Comparison of ENCODE assay signal across 38 cellular contexts in the genomic region with DNA sequence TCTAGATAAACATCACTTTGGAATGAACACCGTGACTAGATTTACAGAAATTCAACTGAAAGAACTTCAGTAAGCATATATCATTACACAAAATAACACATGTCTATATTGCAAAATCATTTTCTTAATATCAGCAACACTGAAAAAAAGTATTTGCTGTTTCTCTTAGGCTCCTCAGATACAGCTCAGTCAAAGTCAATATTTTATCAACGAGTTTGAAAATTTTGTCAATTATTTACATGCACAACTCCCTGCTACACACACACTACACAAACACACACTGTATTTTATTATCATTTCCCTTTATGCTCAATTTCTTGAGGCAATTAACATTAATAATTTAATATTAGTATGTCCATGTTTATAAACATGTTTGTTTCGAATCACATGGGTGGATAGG. TPM values are rescaled to one million over a fixed set of nuclear protein-coding genes. Genes with fewer than 3 reads are reported as not detected.
"Had no signal": no experiment of that assay in that cellular context is flagged by ENCODE, and none has a peak within 500 bp of the region (broad histone marks: within the 10 kb centered on the region; RNA-seq: fewer than 3 reads in every experiment).

No MANE protein-coding gene starts in this region.

- DNase-seq: activated effector memory CD4-positive, alpha-beta T cell treated with anti-CD3 and anti-CD28 coated beads, Interleukin-2, amount 50 U/mL, for 16 hours; activated effector memory CD4-positive, alpha-beta T cell treated with Interleukin-2 at 50 U/mL for 16 hours; activated gamma-delta T cell; activated gamma-delta T cell treated with Interleukin-2 at 50 U/mL for 16 hours; activated naive CD4-positive, alpha-beta T cell; activated naive CD4-positive, alpha-beta T cell treated with anti-CD3 and anti-CD28 coated beads for 36 hours; activated naive CD4-positive, alpha-beta T cell treated with anti-CD3 and anti-CD28 coated beads, Interleukin-2, amount 10 ng/mL, durations not matched to agents 7 days and 5 days; activated naive CD4-positive, alpha-beta T cell treated with anti-CD3 and anti-CD28 coated beads, Interleukin-2, amount 50 U/mL, for 16 hours; activated naive CD4-positive, alpha-beta T cell treated with Interleukin-2 at 50 U/mL for 16 hours; activated naive CD8-positive, alpha-beta T cell treated with anti-CD3 and anti-CD28 coated beads for 36 hours; activated naive CD8-positive, alpha-beta T cell treated with anti-CD3 and anti-CD28 coated beads, Interleukin-2, amount 10 ng/mL, durations not matched to agents 7 days and 5 days; activated naive CD8-positive, alpha-beta T cell treated with anti-CD3 and anti-CD28 coated beads, Interleukin-2, amount 50 U/mL, for 24 hours; activated T-cell treated with anti-CD3 and anti-CD28 coated beads, Interleukin-2, amount 50 U/mL, for 1 hour; activated T-cell treated with anti-CD3 and anti-CD28 coated beads, Interleukin-2, amount 50 U/mL, for 24 hours; activated T-cell treated with anti-CD3 and anti-CD28 coated beads, Interleukin-2, amount 50 U/mL, for 4 hours; activated T-cell treated with anti-CD3 and anti-CD28 coated beads, Interleukin-2, amount 50 U/mL, for 48 hours; activated T-cell treated with anti-CD3 and anti-CD28 coated beads, Interleukin-2, amount 50 U/mL, for 72 hours; adrenal gland; amniotic stem cell; amygdala; anterior cingulate cortex; aorta; body of pancreas; brain microvascular endothelial cell; caudate nucleus; central memory CD4-positive, alpha-beta T cell; cerebellar nuclear complex had no signal

- H3K4me1 ChIP-seq: adrenal gland, ascending aorta, body of pancreas, breast epithelium had no signal

- ATAC-seq: activated naive CD4-positive, alpha-beta T cell treated with anti-CD3 and anti-CD28 coated beads, Interleukin-2, amount 50 U/mL, for 72 hours; activated naive CD8-positive, alpha-beta T cell treated with anti-CD3 and anti-CD28 coated beads, Interleukin-2, amount 50 U/mL, for 24 hours; activated T-cell treated with anti-CD3 and anti-CD28 coated beads, Interleukin-2, amount 50 U/mL, for 4 hours; activated T-cell treated with anti-CD3 and anti-CD28 coated beads, Interleukin-2, amount 50 U/mL, for 72 hours; activated T-helper 17 cell treated with anti-CD3 and anti-CD28 coated beads, Interleukin-2, amount 50 U/mL, for 72 hours; body of pancreas had no signal

- FAIRE-seq: astrocyte, bronchial epithelial cell had no signal

- H3K27me3 ChIP-seq: adrenal gland, ascending aorta, body of pancreas, brain microvascular endothelial cell, breast epithelium, cardiac muscle cell had no signal

- H3K36me3 ChIP-seq: adrenal gland, ascending aorta, brain microvascular endothelial cell, breast epithelium, cardiac muscle cell had no signal

- H3K9me3 ChIP-seq: adrenal gland, ascending aorta, body of pancreas, breast epithelium had no signal

- H3K27ac ChIP-seq: adrenal gland, ascending aorta, body of pancreas, brain microvascular endothelial cell, breast epithelium, cardiac muscle cell had no signal

- H3K4me3 ChIP-seq: adrenal gland, ascending aorta, body of pancreas, breast epithelium, cardiac muscle cell had no signal

RNA-seq across cellular contexts. Expression of gene PZP, which starts 3.8 kb away (rescaled TPM):
- total RNA-seq: activated naive CD4-positive, alpha-beta T cell treated with anti-CD3 and anti-CD28 coated beads for 36 hours; activated naive CD4-positive, alpha-beta T cell treated with anti-CD3 and anti-CD28 coated beads, Interleukin-2, amount 50 U/mL, for 72 hours; activated naive CD8-positive, alpha-beta T cell treated with anti-CD3 and anti-CD28 coated beads for 36 hours; activated naive CD8-positive, alpha-beta T cell treated with anti-CD3 and anti-CD28 coated beads, Interleukin-2, amount 10 ng/mL, durations not matched to agents 7 days and 5 days; activated T-cell treated with anti-CD3 and anti-CD28 coated beads, Interleukin-2, amount 50 U/mL, for 4 hours; activated T-cell treated with anti-CD3 and anti-CD28 coated beads, Interleukin-2, amount 50 U/mL, for 72 hours; activated T-helper 1 cell treated with anti-CD3 and anti-CD28 coated beads, Interleukin-12 subunit alpha, Interleukin-12 subunit beta, Interleukin-2, Interleukin-4 antibody, amounts not matched to agents 30 ng/mL and 10 ng/mL and 1 ng/mL, durations not matched to agents 14 hours and 24 hours and 36 hours; activated T-helper 17 cell treated with anti-CD3 and anti-CD28 coated beads, Interleukin-2, amount 50 U/mL, for 72 hours; activated T-helper 2 cell treated with anti-CD3 and anti-CD28 coated beads, Interferon-gamma antibody, Interleukin-2, Interleukin-4, amounts not matched to agents 10 μg/mL and 5 μg/mL and 100 μg/mL, durations not matched to agents 14 hours and 24 hours and 36 hours; ascending aorta; astrocyte; body of pancreas; bronchial epithelial cell; cardiac muscle cell; cerebellum; chondrocyte had no signal
- polyA plus RNA-seq: aorta had no signal
